30 cellular contexts compared by ENCODE assay signal in genomic region chrX:50962156-50962555, GRCh38. TPM values are rescaled to one million over a fixed set of nuclear protein-coding genes. Genes with fewer than 3 reads are reported as not detected.
A peak's percentile ranks its signal among the peaks of the same experiment; 100 is the strongest.
DNase-seq lines count a peak whose midpoint lies in the region; ATAC-seq, FAIRE-seq and TF ChIP-seq lines count a peak whose summit lies in the region.
"Had no signal": no experiment of that assay in that cellular context is flagged by ENCODE, and none has a peak within 500 bp of the region (broad histone marks: within the 10 kb centered on the region; RNA-seq: fewer than 3 reads in every experiment).

No MANE protein-coding gene starts in this region.

- H3K79me2 ChIP-seq in H9 (ENCODE audit: insufficient read depth, low read length) = no peaks in the 10 kb centered on the region
- no peaks in the 10 kb centered on the region for H3K79me2 ChIP-seq in Karpas-422 (ENCODE audit: low read length)
- no peaks in the 10 kb centered on the region for H3K79me2 ChIP-seq in H1 (ENCODE audit: control insufficient read depth in 1 of 2, insufficient read depth in 2 of 2, low read length in 2 of 2)

- no peak overlapping the region for H2BK12ac ChIP-seq in H9 (ENCODE audit: insufficient read length, low read depth, low read length)
- H2BK12ac ChIP-seq in H1 (ENCODE audit: low read depth, low read length) = no peak overlapping the region

- H3K4me2 ChIP-seq in H9 (ENCODE audit: insufficient read depth, insufficient read length, low read length) (no peak overlapping the region), Karpas-422 (ENCODE audit: low read depth, low read length, poor library complexity, severe bottlenecking) (peak overlapping the region; percentile 30), H1 (ENCODE audit: insufficient read depth in 1 of 2, low read depth in 2 of 2, low read length in 2 of 2) (no peak overlapping the region)
- H3K4me2 ChIP-seq: BLaER1 had no signal

- H3K79me1 ChIP-seq in H9 (ENCODE audit: insufficient read depth, low read depth, low read length, poor library complexity, severe bottlenecking) (no peaks in the 10 kb centered on the region), H1 (ENCODE audit: low read depth, low read length) (no peaks in the 10 kb centered on the region)

- H3K9me3 ChIP-seq in H9 (ENCODE audit: control insufficient read depth, low read depth, low read length) = no peaks in the 10 kb centered on the region
- no peaks in the 10 kb centered on the region for H3K9me3 ChIP-seq in Karpas-422 (ENCODE audit: low read length)
- H3K9me3 ChIP-seq in H1 (ENCODE audit: insufficient read depth in 2 of 2, low read depth in 1 of 2, low read length in 1 of 2) = no peaks in the 10 kb centered on the region
- no peaks in the 10 kb centered on the region for H3K9me3 ChIP-seq in stomach
- H3K9me3 ChIP-seq: BE2C, BLaER1 had no signal

- H2AFZ ChIP-seq in H9 (ENCODE audit: low read length) = no peak overlapping the region
- peak overlapping the region; percentile 34; the same call in 1 of the 2 replicates for H2AFZ ChIP-seq in Karpas-422 (ENCODE audit: low read length)
- no peak overlapping the region for H2AFZ ChIP-seq in H1 (ENCODE audit: low read length)

- no peak overlapping the region for H2BK5ac ChIP-seq in H9 (ENCODE audit: insufficient read length, low read length)
- no peak overlapping the region; the same call in 1 of the 2 replicates for H2BK5ac ChIP-seq in H1 (ENCODE audit: low read depth, low read length)

- H4K8ac ChIP-seq in H9 (replicated peaks; ENCODE audit: insufficient read length, low read depth, low read length) = no peak overlapping the region
- no peak overlapping the region for H4K8ac ChIP-seq in H1 (ENCODE audit: extremely low read depth, insufficient read depth, low read length)

- H2AK5ac ChIP-seq in H9 (ENCODE audit: insufficient read length, low read length) (no peak overlapping the region), H1 (ENCODE audit: low read depth, low read length) (no peak overlapping the region)

- H2BK120ac ChIP-seq in H9 (ENCODE audit: low read depth, low read length, poor library complexity, severe bottlenecking) (no peak overlapping the region), H1 (replicated peaks; ENCODE audit: low read depth, low read length) (no peak overlapping the region)

- TF ChIP-seq CTCF in H9 (conservative IDR thresholded peaks at IDR 0.05) = no peak
- no peak for TF ChIP-seq CTCF in H1 (IDR thresholded peaks at IDR 0.05; ENCODE audit: control extremely low read depth in 1 of 3, insufficient read depth in 1 of 3, low read depth in 1 of 3, low read length in 3 of 3)
- no peak for TF ChIP-seq CTCF in stomach (IDR thresholded peaks at IDR 0.05)

- no peak for ATAC-seq in left lobe of liver
- ATAC-seq: GM12878 had no signal

- H3K4me1 ChIP-seq in H9 (ENCODE audit: insufficient read depth, low read length) = peaks cover 10% of the 10 kb centered on the region; the same call in 1 of the 2 replicates
- peaks cover 50% of the 10 kb centered on the region for H3K4me1 ChIP-seq in Karpas-422 (ENCODE audit: low read length)
- no peaks in the 10 kb centered on the region for H3K4me1 ChIP-seq in H1 (replicated peaks in 1 of 4; ENCODE audit: control insufficient read depth in 3 of 4, insufficient read depth in 4 of 4, low read length in 3 of 4)
- no peaks in the 10 kb centered on the region for H3K4me1 ChIP-seq in stomach
- H3K4me1 ChIP-seq: BE2C, BLaER1 had no signal

- no peaks in the 10 kb centered on the region for H3K36me3 ChIP-seq in Karpas-422 (ENCODE audit: insufficient read depth, low read length)
- no peaks in the 10 kb centered on the region for H3K36me3 ChIP-seq in H1 (ENCODE audit: control insufficient read depth in 2 of 4, insufficient read depth in 4 of 4, low read length in 3 of 4)
- no peaks in the 10 kb centered on the region for H3K36me3 ChIP-seq in stomach
- H3K36me3 ChIP-seq: BE2C, BLaER1 had no signal

- peak overlapping the region; percentile 45 for H3K27ac ChIP-seq in H9 (ENCODE audit: insufficient read length, low read depth, low read length)
- no peak overlapping the region; the same call in 1 of the 2 replicates for H3K27ac ChIP-seq in Karpas-422 (ENCODE audit: low read length)
- no peak overlapping the region for H3K27ac ChIP-seq in H1 (ENCODE audit: low read depth, low read length)
- H3K27ac ChIP-seq in stomach = no peak overlapping the region
- H3K27ac ChIP-seq: BLaER1 had no signal

- no peak overlapping the region for H3K14ac ChIP-seq in H9 (ENCODE audit: insufficient read depth, low read length)
- H3K14ac ChIP-seq in H1 (ENCODE audit: insufficient read length) = no peak overlapping the region

- no peaks in the 10 kb centered on the region for H3K27me3 ChIP-seq in H9 (ENCODE audit: insufficient read depth, low read length)
- no peaks in the 10 kb centered on the region for H3K27me3 ChIP-seq in Karpas-422 (ENCODE audit: low read length)
- no peaks in the 10 kb centered on the region for H3K27me3 ChIP-seq in H1 (replicated peaks in 1 of 4; ENCODE audit: control insufficient read depth in 3 of 4, extremely low read depth in 1 of 4, insufficient read depth in 3 of 4, low read length in 3 of 4)
- H3K27me3 ChIP-seq in stomach = no peaks in the 10 kb centered on the region
- H3K27me3 ChIP-seq: BE2C had no signal

- no peak overlapping the region for H3K9ac ChIP-seq in H9 (ENCODE audit: extremely low read depth, insufficient read length, low read length)
- H3K9ac ChIP-seq in Karpas-422 (ENCODE audit: low read length) = no peak overlapping the region
- H3K9ac ChIP-seq in H1 (replicated peaks in 1 of 4; ENCODE audit: extremely low read depth in 1 of 4, low read depth in 3 of 4, low read length in 3 of 4) = no peak overlapping the region
- H3K9ac ChIP-seq: BLaER1 had no signal

- POLR2A ChIA-PET in H1 (lab: Charles Lee; ENCODE audit: partially characterized antibody) = no interaction called here

- TF ChIP-seq EP300 in H1 (IDR thresholded peaks at IDR 0.05; ENCODE audit: borderline replicate concordance in 1 of 2, low read depth in 2 of 2, low read length in 2 of 2) (no peak), stomach (IDR thresholded peaks at IDR 0.05) (no peak)

- H2BK15ac ChIP-seq in H9 (ENCODE audit: low read depth, low read length) (no peak overlapping the region), H1 (ENCODE audit: low read length) (no peak overlapping the region)

- H3K4ac ChIP-seq in H9 (ENCODE audit: low read depth, low read length) (no peak overlapping the region), H1 (replicated peaks; ENCODE audit: insufficient read length, low read depth, low read length) (no peak overlapping the region)

- CTCF ChIA-PET in H1 (lab: Charles Lee; ENCODE audit: partially characterized antibody) = no interaction called here

- H2BK20ac ChIP-seq in H9 (ENCODE audit: low read depth, low read length, poor library complexity, severe bottlenecking) = no peak overlapping the region
- no peak overlapping the region for H2BK20ac ChIP-seq in H1 (ENCODE audit: low read length)

- H3K56ac ChIP-seq in H9 (ENCODE audit: insufficient read length, low read depth, low read length) (no peak overlapping the region), H1 (replicated peaks; ENCODE audit: insufficient read length, low read depth, low read length) (no peak overlapping the region)

- no peak for TF ChIP-seq POLR2A in H1 (IDR thresholded peaks at IDR 0.05; ENCODE audit: control extremely low read depth in 1 of 2, low read depth in 2 of 2, low read length in 2 of 2)
- TF ChIP-seq POLR2A in stomach (IDR thresholded peaks at IDR 0.05) = no peak

- H3K4me3 Mint-ChIP-seq in H9 = no peak overlapping the region
- H3K4me3 Mint-ChIP-seq: CD14-positive monocyte; CD4-positive, alpha-beta memory T cell; CD4-positive, CD25-positive, alpha-beta regulatory T cell; CD8-positive, alpha-beta memory T cell had no signal

- intact Hi-C loops in stomach (cut with DNase I; ENCODE audit: low total_unique reads) = no loop called here

- no peak overlapping the region for H3K27ac Mint-ChIP-seq in H9
- H3K27ac Mint-ChIP-seq: CD14-positive monocyte; CD4-positive, alpha-beta memory T cell; CD4-positive, CD25-positive, alpha-beta regulatory T cell; CD8-positive, alpha-beta memory T cell had no signal

- no peak for TF ChIP-seq RAD21 in H1 (IDR thresholded peaks at IDR 0.05 in 1 of 2, conservative IDR thresholded peaks at IDR 0.05 in 1 of 2; ENCODE audit: low read depth in 2 of 2, low read length in 2 of 2)

- H4K20me1 ChIP-seq in H9 (ENCODE audit: control insufficient read depth, insufficient read depth, insufficient read length) = no peaks in the 10 kb centered on the region
- H4K20me1 ChIP-seq in Karpas-422 (ENCODE audit: insufficient read depth, low read depth, low read length) = no peaks in the 10 kb centered on the region
- H4K20me1 ChIP-seq in H1 (replicated peaks in 1 of 2; ENCODE audit: control insufficient read depth in 1 of 2, insufficient read depth in 2 of 2, low read length in 2 of 2) = no peaks in the 10 kb centered on the region
- H4K20me1 ChIP-seq: BLaER1 had no signal

- H3K23ac ChIP-seq in H9 (ENCODE audit: insufficient read length, low read depth, low read length) (no peak overlapping the region), H1 (ENCODE audit: insufficient read length) (no peak overlapping the region)

- WGBS in H9 (ENCODE audit: extremely low coverage, insufficient read length, low lambda C conversion rate) = no CpG with 5 or more reads among the region's 3 CpGs
- WGBS in H1 (ENCODE audit: extremely low coverage in 1 of 2, insufficient coverage in 1 of 2, insufficient read length in 1 of 2, insufficient replicate concordance in 2 of 2, low coverage in 1 of 2, low lambda C conversion rate in 2 of 2, missing lambda C conversion rate in 1 of 2), 2 experiments = 53% methylated on average over 3 of the region's 3 CpGs; no CpG with 5 or more reads in 1 of the 2 experiments
- 64 to 70% (median 69%) methylated on average over 3 of the region's 3 CpGs for WGBS in stomach, 5 donors

- H3K18ac ChIP-seq in H9 (ENCODE audit: insufficient read length, low read depth, low read length) = no peak overlapping the region
- no peak overlapping the region for H3K18ac ChIP-seq in H1 (ENCODE audit: extremely low read depth, low read length)

- no peaks in the 10 kb centered on the region for H3K27me3 Mint-ChIP-seq in H9 (ENCODE audit: low read depth)
- H3K27me3 Mint-ChIP-seq: CD4-positive, alpha-beta memory T cell; CD4-positive, CD25-positive, alpha-beta regulatory T cell had no signal

- peaks cover 22 to 30% of the 10 kb centered on the region in 2 experiments for H3K4me1 Mint-ChIP-seq in H9
- H3K4me1 Mint-ChIP-seq: CD14-positive monocyte; CD4-positive, CD25-positive, alpha-beta regulatory T cell had no signal

- peak; percentile 78 for FAIRE-seq in H1 (lab: Jason Lieb, UNC)
- FAIRE-seq: A204.1, GM12878, GM12892 had no signal

- DNase-seq in H9 = no peak
- DNase-seq in Karpas-422 = peak; percentile 59
- no peak for DNase-seq in H1 (ENCODE audit: low read depth in 1 of 2, low spot score in 2 of 2)
- DNase-seq in activated CD4-positive, alpha-beta T cell treated with anti-CD3 and anti-CD28 coated beads for 4 hours = no peak
- DNase-seq in stomach = no peak
- DNase-seq in left lobe of liver (ENCODE audit: low spot score) = no peak
- DNase-seq: 8988T; ACHN; BE2C; C1 segment of cervical spinal cord; CD4-positive, alpha-beta memory T cell; CD4-positive, CD25-positive, alpha-beta regulatory T cell; CD8-positive, alpha-beta memory T cell; COR-L47; DMS 273 treated with DMSO at 0.1 percent for 48 hours; DMS153; DMS53; DMS79; DND-41; EL; GDM1 had no signal

- H4K91ac ChIP-seq in H9 (ENCODE audit: insufficient read length, low read depth, low read length) (no peak overlapping the region), H1 (replicated peaks; ENCODE audit: insufficient read length, low read length) (no peak overlapping the region)

- H3K9me2 ChIP-seq in Karpas-422 (replicated peaks; ENCODE audit: insufficient read depth, low read length) = no peaks in the 10 kb centered on the region

- H4K5ac ChIP-seq in H9 (ENCODE audit: insufficient read length, low read depth, low read length) (no peak overlapping the region), H1 (ENCODE audit: insufficient read length, low read depth, low read length) (no peak overlapping the region)

- H3K9me3 Mint-ChIP-seq in H9 = peaks cover 58 to 61% of the 10 kb centered on the region in 2 experiments
- H3K9me3 Mint-ChIP-seq: CD4-positive, alpha-beta memory T cell; CD4-positive, CD25-positive, alpha-beta regulatory T cell; CD8-positive, alpha-beta memory T cell had no signal

- peaks cover 0 to 3% (median 0%) of the 10 kb centered on the region in 3 experiments; a peak in 3 of 7 replicates for H3K36me3 Mint-ChIP-seq in H9 (ENCODE audit: insufficient read depth in 1 of 3, low read depth in 3 of 3)
- H3K36me3 Mint-ChIP-seq: CD14-positive monocyte; CD4-positive, alpha-beta memory T cell; CD4-positive, CD25-positive, alpha-beta regulatory T cell; CD8-positive, alpha-beta memory T cell had no signal

- H3K4me3 ChIP-seq in Karpas-422 (ENCODE audit: low read length) = no peak overlapping the region
- no peak overlapping the region for H3K4me3 ChIP-seq in H1 (ENCODE audit: extremely low read depth in 1 of 4, insufficient read depth in 2 of 4, low read depth in 3 of 4, low read length in 4 of 4)
- no peak overlapping the region for H3K4me3 ChIP-seq in stomach
- H3K4me3 ChIP-seq: BLaER1, GM12878 had no signal

- H3K23me2 ChIP-seq in H9 (ENCODE audit: insufficient read length, low read depth, low read length, poor library complexity, severe bottlenecking) = no peaks in the 10 kb centered on the region
- no peaks in the 10 kb centered on the region for H3K23me2 ChIP-seq in H1 (ENCODE audit: low read depth, low read length)

- H3T11ph ChIP-seq in H9 (ENCODE audit: low read length) = no peak overlapping the region

RNA-seq across cellular contexts. Expression of gene BMP15, which starts 51.6 kb away (rescaled TPM):
- total RNA-seq in H9 (2021) (not detected in 2 replicates), stomach (not detected), left lobe of liver (not detected)
- not detected in 2 replicates for total RNA-seq in Karpas-422 (2014; rRNA removed; shearing (Covaris generic); ENCODE audit: low replicate concordance)
- total RNA-seq in H1 (2021; fragmentation: NEBNext Ultra II Directional; extraction: Animal tissue kit (Norgen Biotek cat#: 25700)) = not detected in 2 replicates
- polyA plus RNA-seq in H1 (2011; rRNA removed) (not detected in 2 replicates), stomach (not detected)
- polyA plus RNA-seq in H1 (2011; cell fraction: cytosol; rRNA removed) = not detected
- not detected for polyA plus RNA-seq in H1 (2011; cell fraction: nucleus; rRNA removed)
- polyA plus RNA-seq in H1 (2012, experiment 1 of 2) = not detected in 4 replicates
- polyA plus RNA-seq in H1 (2012, experiment 2 of 2) = not detected
- not detected for polyA plus RNA-seq in H1 (2013, experiment 1 of 2)
- polyA plus RNA-seq in H1 (2013, experiment 2 of 2) = not detected
- not detected in 2 replicates for polyA minus RNA-seq in H1 (2011; rRNA and poly(A)+ RNA removed)
- polyA minus RNA-seq in H1 (2011; cell fraction: cytosol; rRNA and poly(A)+ RNA removed) = not detected
- polyA minus RNA-seq in H1 (2011; cell fraction: nucleus; rRNA and poly(A)+ RNA removed) = not detected
- total RNA-seq: A673; CD4-positive, alpha-beta memory T cell; CD4-positive, CD25-positive, alpha-beta regulatory T cell; CD8-positive, alpha-beta memory T cell; Daoy; G401; GM12878 had no signal
- polyA plus RNA-seq: AG04450; CD14-positive monocyte; CD4-positive, alpha-beta memory T cell; CD4-positive, CD25-positive, alpha-beta regulatory T cell; CD8-positive, alpha-beta memory T cell; GM12878 had no signal
